Comparison of ENCODE assay signal across 25 cellular contexts in genomic region chr4:153294631-153295030, GRCh38. TPM values are rescaled to one million over a fixed set of nuclear protein-coding genes. Genes with fewer than 3 reads are reported as not detected.
DNase-seq lines count a peak whose midpoint lies in the region; ATAC-seq, FAIRE-seq and TF ChIP-seq lines count a peak whose summit lies in the region.
"Had no signal": no experiment of that assay in that cellular context is flagged by ENCODE, and none has a peak within 500 bp of the region (broad histone marks: within the 10 kb centered on the region; RNA-seq: fewer than 3 reads in every experiment).

No MANE protein-coding gene starts in this region.

- no peaks in the 10 kb centered on the region for H4K20me1 ChIP-seq in K562 (replicated peaks; ENCODE audit: control insufficient read depth, insufficient read depth, low read length)
- H4K20me1 ChIP-seq in keratinocyte (ENCODE audit: control insufficient read depth, extremely low read depth, insufficient read depth, low read length), result no peaks in the 10 kb centered on the region
- H4K20me1 ChIP-seq in osteoblast (ENCODE audit: insufficient read depth, low read length), result no peaks in the 10 kb centered on the region

- intact Hi-C loops in K562 (cut with micrococcal nuclease), result no loop called here

- DNase-seq in SIG-M5 treated with dmso at 0.1 percent for 504 hours (lab: John Stamatoyannopoulos, UW; ENCODE audit: unreplicated experiment) (peak; percentile 13), SIG-M5 (lab: John Stamatoyannopoulos, UW) (no peak), K562 (ENCODE audit: extremely low read depth in 1 of 4, low spot score in 3 of 4) (no peak), keratinocyte (ENCODE audit: low read depth, low spot score) (peak; percentile 5), suprapubic skin (ENCODE audit: low spot score in 2 of 2) (no peak), osteoblast (ENCODE audit: insufficient read length, low spot score, missing footprints) (no peak), mesenteric fat pad (ENCODE audit: low spot score) (no peak)
- DNase-seq in activated T-cell treated with anti-CD3 and anti-CD28 coated beads, Interleukin-2, amount 50 U/mL, for 24 hours, result no peak
- DNase-seq: 8988T; activated CD8-positive, alpha-beta T cell treated with anti-CD3 and anti-CD28 coated beads for 36 hours; activated naive CD4-positive, alpha-beta T cell treated with anti-CD3 and anti-CD28 coated beads, Interleukin-2, amount 10 ng/mL, durations not matched to agents 7 days and 5 days; activated T-cell treated with anti-CD3 and anti-CD28 coated beads, Interleukin-2, amount 50 U/mL, for 4 hours; aorta; BE2C; effector CD4-positive, alpha-beta T cell; heart left ventricle; Kasumi-1; NCI-H1092 treated with DMSO at 0.1 percent for 48 hours; NCI-H524; right lobe of liver; substantia nigra; T1000 had no signal

- BruUV-seq in K562 (replicated peaks; lab: Mats Ljungman, UMichigan), result no TSS peak

- H3K27ac Mint-ChIP-seq in activated T-cell treated with anti-CD3 and anti-CD28 coated beads, Interleukin-2, amount 50 U/mL, for 24 hours, result no peak overlapping the region
- H3K27ac Mint-ChIP-seq: activated CD8-positive, alpha-beta T cell treated with anti-CD3 and anti-CD28 coated beads for 36 hours; activated naive CD4-positive, alpha-beta T cell treated with anti-CD3 and anti-CD28 coated beads, Interleukin-2, amount 10 ng/mL, durations not matched to agents 7 days and 5 days had no signal

- FAIRE-seq in K562 (lab: Jason Lieb, UNC), result no peak
- FAIRE-seq in keratinocyte (lab: Jason Lieb, UNC), result peak; percentile 48
- FAIRE-seq: GM12891, H54 had no signal

- peaks cover 18 to 33% of the 10 kb centered on the region in 2 experiments for H3K27me3 ChIP-seq in K562 (ENCODE audit: control insufficient read depth in 2 of 2, insufficient read depth in 2 of 2, low read length in 2 of 2)
- no peaks in the 10 kb centered on the region for H3K27me3 ChIP-seq in keratinocyte (ENCODE audit: control insufficient read depth, extremely low read depth, insufficient read depth, low read length)
- H3K27me3 ChIP-seq in suprapubic skin, result no peaks in the 10 kb centered on the region
- H3K27me3 ChIP-seq in osteoblast (ENCODE audit: insufficient read depth, low read length), result no peaks in the 10 kb centered on the region
- H3K27me3 ChIP-seq: BE2C, heart left ventricle, right lobe of liver, vagina had no signal

- peaks cover 2% of the 10 kb centered on the region for H3K36me3 Mint-ChIP-seq in activated T-cell treated with anti-CD3 and anti-CD28 coated beads, Interleukin-2, amount 50 U/mL, for 24 hours (ENCODE audit: low read depth)

- H3K4me3 ChIP-seq in K562, result no peak overlapping the region
- H3K4me3 ChIP-seq in keratinocyte (ENCODE audit: control insufficient read depth in 2 of 3, extremely low read depth in 1 of 3, insufficient read depth in 2 of 3, low read depth in 1 of 3, low read length in 3 of 3), result peak overlapping the region; percentile 2 to 46 (median 40)
- H3K4me3 ChIP-seq in suprapubic skin, result peak overlapping the region; percentile 39
- no peak overlapping the region for H3K4me3 ChIP-seq in osteoblast (ENCODE audit: insufficient read depth, low read length)
- H3K4me3 ChIP-seq: heart left ventricle, right lobe of liver, vagina had no signal

- CTCF ChIA-PET in K562 (lab: Yijun Ruan, JAX; ENCODE audit: low intra/inter-chr PET ratio), result no interaction called here

- no peak for TF ChIP-seq CTCF in K562 (IDR thresholded peaks at IDR 0.05 in 2 of 3, conservative IDR thresholded peaks at IDR 0.05 in 1 of 3; ENCODE audit: insufficient read depth in 2 of 3, low read depth in 1 of 3, low read length in 3 of 3)
- no peak for TF ChIP-seq CTCF in keratinocyte (optimal IDR thresholded peaks at IDR 0.05 in 1 of 3, IDR thresholded peaks at IDR 0.05 in 1 of 3, conservative IDR thresholded peaks at IDR 0.05 in 1 of 3; ENCODE audit: extremely low read depth in 1 of 3, insufficient read depth in 2 of 3, low read length in 3 of 3)
- no peak for TF ChIP-seq CTCF in suprapubic skin (IDR thresholded peaks at IDR 0.05)
- no peak for TF ChIP-seq CTCF in osteoblast (IDR thresholded peaks at IDR 0.05; ENCODE audit: extremely low read depth, low read depth, low read length)

- H3K36me3 ChIP-seq in K562 (ENCODE audit: control insufficient read depth, insufficient read depth, low read length) (no peaks in the 10 kb centered on the region), keratinocyte (ENCODE audit: control insufficient read depth in 2 of 2, extremely low read depth in 1 of 2, insufficient read depth in 2 of 2, low read length in 2 of 2) (peaks cover 0 to 4% of the 10 kb centered on the region in 2 experiments), suprapubic skin (peaks cover 4% of the 10 kb centered on the region), osteoblast (ENCODE audit: insufficient read depth, low read length) (no peaks in the 10 kb centered on the region)
- H3K36me3 ChIP-seq: right lobe of liver had no signal

- H3K9me1 ChIP-seq in K562 (ENCODE audit: control insufficient read depth, insufficient read depth, low read length), result no peaks in the 10 kb centered on the region
- H3K9me1 ChIP-seq in keratinocyte (ENCODE audit: control insufficient read depth, extremely low read depth, insufficient read depth, low read length), result no peaks in the 10 kb centered on the region

- no peak for TF ChIP-seq EP300 in K562 (IDR thresholded peaks at IDR 0.05; ENCODE audit: low read length)
- no peak for TF ChIP-seq EP300 in suprapubic skin (IDR thresholded peaks at IDR 0.05)

- H3K9me3 Mint-ChIP-seq in activated T-cell treated with anti-CD3 and anti-CD28 coated beads, Interleukin-2, amount 50 U/mL, for 24 hours, result peaks cover 4% of the 10 kb centered on the region

- no peak overlapping the region for H3K4me2 ChIP-seq in K562 (ENCODE audit: insufficient read depth, low read length)
- peak overlapping the region; percentile 81 for H3K4me2 ChIP-seq in keratinocyte (ENCODE audit: control insufficient read depth, extremely low read depth, insufficient read depth, low read depth, low read length)
- H3K4me2 ChIP-seq in osteoblast (ENCODE audit: insufficient read depth, low read length), result no peak overlapping the region

- H2AFZ ChIP-seq in K562 (ENCODE audit: low read depth, low read length) (no peak overlapping the region), keratinocyte (ENCODE audit: control insufficient read depth, low read length) (peak overlapping the region; percentile 58), osteoblast (ENCODE audit: low read length) (no peak overlapping the region)

- H3K9ac ChIP-seq in K562 (ENCODE audit: insufficient read depth in 1 of 2, low read depth in 2 of 2, low read length in 2 of 2) (no peak overlapping the region), keratinocyte (ENCODE audit: control insufficient read depth, extremely low read depth, insufficient read depth, low read length) (peak overlapping the region; percentile 39)

- no peak overlapping the region for H3K4me3 Mint-ChIP-seq in activated T-cell treated with anti-CD3 and anti-CD28 coated beads, Interleukin-2, amount 50 U/mL, for 24 hours
- H3K4me3 Mint-ChIP-seq: activated CD8-positive, alpha-beta T cell treated with anti-CD3 and anti-CD28 coated beads for 36 hours; activated naive CD4-positive, alpha-beta T cell treated with anti-CD3 and anti-CD28 coated beads, Interleukin-2, amount 10 ng/mL, durations not matched to agents 7 days and 5 days; activated T-cell treated with anti-CD3 and anti-CD28 coated beads, Interleukin-2, amount 50 U/mL, for 4 hours had no signal

- H3K9me3 ChIP-seq in K562 (replicated peaks; ENCODE audit: control insufficient read depth, insufficient read depth, low read depth, low read length), result no peaks in the 10 kb centered on the region
- no peaks in the 10 kb centered on the region for H3K9me3 ChIP-seq in keratinocyte (ENCODE audit: control insufficient read depth, low read depth, low read length)
- H3K9me3 ChIP-seq in suprapubic skin, result no peaks in the 10 kb centered on the region
- peaks cover 1% of the 10 kb centered on the region for H3K9me3 ChIP-seq in osteoblast (ENCODE audit: low read depth, low read length)
- H3K9me3 ChIP-seq: BE2C, right lobe of liver, vagina had no signal

- H3K4me1 ChIP-seq in K562 (replicated peaks in 1 of 2; ENCODE audit: control insufficient read depth in 2 of 2, insufficient read depth in 2 of 2, low read length in 2 of 2) (peaks cover 0 to 9% of the 10 kb centered on the region in 2 experiments; a peak in 2 of 5 replicates), keratinocyte (ENCODE audit: control insufficient read depth, extremely low read depth, insufficient read depth, low read length) (peaks cover 33% of the 10 kb centered on the region), suprapubic skin (peaks cover 31% of the 10 kb centered on the region), osteoblast (ENCODE audit: insufficient read depth, low read length) (peaks cover 8% of the 10 kb centered on the region)
- H3K4me1 ChIP-seq: right lobe of liver had no signal

- H3K27ac ChIP-seq in K562 (ENCODE audit: extremely low read depth, low read depth, low read length) (no peak overlapping the region), keratinocyte (ENCODE audit: control insufficient read depth, insufficient read depth, low read length) (peak overlapping the region; percentile 50), suprapubic skin (peak overlapping the region; percentile 86), osteoblast (ENCODE audit: low read depth, low read length) (no peak overlapping the region)
- H3K27ac ChIP-seq: heart left ventricle, right lobe of liver, vagina had no signal

- in situ Hi-C loops in K562 (cut with MboI), result no loop called here

- TF ChIP-seq POLR2A in K562 (conservative IDR thresholded peaks at IDR 0.05) (no peak), suprapubic skin (IDR thresholded peaks at IDR 0.05) (no peak)

- WGBS in K562 (ENCODE audit: insufficient coverage, low coverage, missing lambda C conversion rate), result 7% methylated on average over 1 of the region's 1 CpG
- 50% methylated on average over 1 of the region's 1 CpG for WGBS in suprapubic skin

- dilution Hi-C loops in keratinocyte (cut with MboI; ENCODE audit: extremely low pct_ligation_motif_present, low sequenced_read_pairs), result no loop called here

- H3K27me3 Mint-ChIP-seq in activated T-cell treated with anti-CD3 and anti-CD28 coated beads, Interleukin-2, amount 50 U/mL, for 24 hours, result no peaks in the 10 kb centered on the region
- H3K27me3 Mint-ChIP-seq: activated CD8-positive, alpha-beta T cell treated with anti-CD3 and anti-CD28 coated beads for 36 hours had no signal

- POLR2A ChIA-PET in K562 (lab: Yijun Ruan, JAX), result interaction anchor here (0.6 kb wide), 1 partner anchor 1146 kb away, joined by 4 read pairs; no protein-coding TSS in a partner anchor

- peaks cover 3% of the 10 kb centered on the region for H3K4me1 Mint-ChIP-seq in activated T-cell treated with anti-CD3 and anti-CD28 coated beads, Interleukin-2, amount 50 U/mL, for 24 hours (ENCODE audit: low read depth)

- no peak for TF ChIP-seq RAD21 in K562 (CRISPR knock-in tag; conservative IDR thresholded peaks at IDR 0.05 in 1 of 2, IDR thresholded peaks at IDR 0.05 in 1 of 2)

- H3K79me2 ChIP-seq in K562 (ENCODE audit: control insufficient read depth, insufficient read depth, low read length) (no peaks in the 10 kb centered on the region), keratinocyte (ENCODE audit: control insufficient read depth, insufficient read depth, low read length) (no peaks in the 10 kb centered on the region), osteoblast (ENCODE audit: insufficient read depth, low read length) (no peaks in the 10 kb centered on the region)

- no peak for ATAC-seq in K562
- ATAC-seq: activated CD8-positive, alpha-beta T cell treated with anti-CD3 and anti-CD28 coated beads for 36 hours; activated T-cell treated with anti-CD3 and anti-CD28 coated beads, Interleukin-2, amount 50 U/mL, for 4 hours; heart left ventricle; right lobe of liver had no signal

RNA-seq across cellular contexts. Expression of gene MND1, which starts 49.9 kb away (rescaled TPM):
- total RNA-seq in K562 (2011; cell fraction: chromatin; rRNA removed; ENCODE audit: low replicate concordance), result 9.7 and 28.6 TPM in 2 replicates
- total RNA-seq in K562 (2011; cell fraction: nucleolus; rRNA removed), result 3.0 and 4.3 TPM in 2 replicates
- total RNA-seq in K562 (2011; cell fraction: nucleoplasm; rRNA removed), result 10.0 and 12.1 TPM in 2 replicates
- total RNA-seq in K562 (2014; rRNA removed) (43.9 and 46.4 TPM in 2 replicates), K562 (2014; rRNA removed; fragmentation: Illumina TruSeq; extraction: Trizol) (65.0 and 74.6 TPM in 2 replicates), K562 (2015; rRNA removed; fragmentation: Illumina TruSeq; extraction: Trizol) (52.4 and 55.4 TPM in 2 replicates), K562 (2021) (38.9 and 39.0 TPM in 2 replicates), suprapubic skin (not detected), osteoblast (1.4 and 2.7 TPM in 2 replicates), mesenteric fat pad (not detected)
- polyA plus RNA-seq in K562 (2011; rRNA removed) (25.9 and 35.3 TPM in 2 replicates), K562 (2014; fragmentation: Illumina TruSeq; extraction: Trizol) (78.2 and 94.1 TPM in 2 replicates), K562 (2014; fragmentation: Nextera tagmentation; extraction: Ambion mirVana) (10 to 100 TPM; 59.9 to 74.8 TPM), K562 (2014; rRNA removed) (54.5 and 74.2 TPM in 2 replicates), keratinocyte (0.49 to 4.9 TPM (median 1.7 TPM) in 3 replicates)
- polyA plus RNA-seq in K562 (2011; cell fraction: cytosol; rRNA removed), result 1.6 and 7.7 TPM in 2 replicates
- 4.1 and 7.2 TPM in 2 replicates for polyA plus RNA-seq in K562 (2011; cell fraction: nucleus; rRNA removed)
- 39.1 and 55.6 TPM in 2 replicates for polyA plus RNA-seq in K562 (2012)
- polyA minus RNA-seq in K562 (2011; rRNA and poly(A)+ RNA removed), result 34.8 and 51.6 TPM in 2 replicates
- polyA minus RNA-seq in K562 (2011; cell fraction: cytosol; rRNA and poly(A)+ RNA removed), result 12.6 and 14.8 TPM in 2 replicates
- 6.2 and 19.0 TPM in 2 replicates for polyA minus RNA-seq in K562 (2011; cell fraction: nucleus; rRNA and poly(A)+ RNA removed)
- polyA plus RNA-seq in keratinocyte (2011; ENCODE audit: low read depth), result 2.0 TPM
- polyA plus RNA-seq in keratinocyte (2011; cell fraction: cytosol; rRNA removed), result 1.2 and 1.9 TPM in 2 replicates
- polyA plus RNA-seq in keratinocyte (2011; cell fraction: nucleus; rRNA removed), result 0.67 and 0.76 TPM in 2 replicates
- 3.3 TPM in 1 of 2 replicates, not detected in the other for polyA plus RNA-seq in keratinocyte (2012; ENCODE audit: low replicate concordance)
- polyA minus RNA-seq in keratinocyte, result 2.1 TPM in 1 of 3 replicates, not detected in the others
- polyA minus RNA-seq in keratinocyte (2011; cell fraction: cytosol; rRNA and poly(A)+ RNA removed), result not detected
- polyA minus RNA-seq in keratinocyte (2011; cell fraction: nucleus; rRNA and poly(A)+ RNA removed), result 0.84 TPM in 1 of 2 replicates, not detected in the other
- total RNA-seq: vagina had no signal

Comparison
In these comparisons a context has a peak if more than half of its experiments do, and no peak if none do; other contexts are left out.
1. DNase-seq: peak in SIG-M5 treated with dmso at 0.1 percent for 504 hours (single experiment) and keratinocyte (single experiment); none in SIG-M5 (single experiment), K562 (0 of 4), suprapubic skin (0 of 2), osteoblast (single experiment), mesenteric fat pad (single experiment) and activated T-cell treated with anti-CD3 and anti-CD28 coated beads, Interleukin-2, amount 50 U/mL, for 24 hours (single experiment).
2. H3K27ac ChIP-seq: peak in keratinocyte (single experiment) and suprapubic skin (single experiment); none in K562 (single experiment) and osteoblast (single experiment).
3. H3K4me3 ChIP-seq: peak in keratinocyte (3 of 3) and suprapubic skin (single experiment); none in K562 (single experiment) and osteoblast (single experiment).